ENCODE assay signal across 8 cellular contexts in the genomic region with DNA sequence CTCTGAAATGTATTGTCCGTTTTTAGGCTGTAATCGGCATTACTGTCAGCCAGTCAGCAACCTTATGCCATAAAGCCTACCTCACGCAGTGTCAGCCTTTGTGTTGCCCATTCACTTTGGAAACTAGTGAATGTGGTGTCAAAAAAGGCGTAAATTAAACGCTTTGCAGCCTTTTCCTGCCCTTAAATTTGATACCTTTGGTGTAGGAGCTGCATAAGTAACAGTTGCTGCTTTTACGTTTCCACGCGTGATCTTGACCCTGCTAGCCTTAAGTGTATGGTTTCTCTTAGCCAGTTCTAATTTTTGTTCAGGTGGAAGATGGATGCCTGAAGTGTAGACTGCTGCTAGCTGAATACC.
DNase-seq lines count a peak whose midpoint lies in the region; ATAC-seq, FAIRE-seq and TF ChIP-seq lines count a peak whose summit lies in the region.

No MANE protein-coding gene starts in this region.

- peak overlapping the region; percentile 95 for H3K4me2 ChIP-seq in K562 (ENCODE audit: insufficient read depth, low read length)

- no TSS peak for BruUV-seq in K562 (replicated peaks; lab: Mats Ljungman, UMichigan)

- TF ChIP-seq EP300 in K562 (IDR thresholded peaks at IDR 0.05; ENCODE audit: low read length): no peak

- POLR2A ChIA-PET in K562 (lab: Yijun Ruan, JAX): interaction anchor here (0.6 to 1.8 kb wide), 7 partner anchors 9 to 1069 kb away, joined by 3 to 10 read pairs (median 5); partner anchors contain the start of gene WDR36

- peak overlapping the region; percentile 66 for H3K27ac Mint-ChIP-seq in memory B cell

- H3K79me2 ChIP-seq in K562 (ENCODE audit: control insufficient read depth, insufficient read depth, low read length): peaks cover 27% of the 10 kb centered on the region

- H3K27me3 ChIP-seq in cardiac muscle cell: no peaks in the 10 kb centered on the region
- no peaks in the 10 kb centered on the region for H3K27me3 ChIP-seq in K562 (ENCODE audit: control insufficient read depth in 2 of 2, insufficient read depth in 2 of 2, low read length in 2 of 2)
- H3K27me3 ChIP-seq in vagina: no peaks in the 10 kb centered on the region

- TF ChIP-seq POLR2A in K562 (conservative IDR thresholded peaks at IDR 0.05) (no peak), vagina (IDR thresholded peaks at IDR 0.05) (no peak)

- H3K9me1 ChIP-seq in K562 (ENCODE audit: control insufficient read depth, insufficient read depth, low read length): peaks cover 6% of the 10 kb centered on the region

- H2AFZ ChIP-seq in K562 (ENCODE audit: low read depth, low read length): no peak overlapping the region

- H3K9me3 ChIP-seq in cardiac muscle cell (ENCODE audit: low read depth) (no peaks in the 10 kb centered on the region), K562 (replicated peaks; ENCODE audit: control insufficient read depth, insufficient read depth, low read depth, low read length) (no peaks in the 10 kb centered on the region), vagina (no peaks in the 10 kb centered on the region)

- WGBS in K562 (ENCODE audit: insufficient coverage, low coverage, missing lambda C conversion rate): 2% methylated on average over 8 of the region's 8 CpGs

- CTCF ChIA-PET in K562 (lab: Yijun Ruan, JAX; ENCODE audit: low intra/inter-chr PET ratio): no interaction called here

- H4K20me1 ChIP-seq in K562 (replicated peaks; ENCODE audit: control insufficient read depth, insufficient read depth, low read length): no peaks in the 10 kb centered on the region

- FAIRE-seq in K562 (lab: Jason Lieb, UNC): no peak

- peaks cover 2% of the 10 kb centered on the region for H3K9me3 Mint-ChIP-seq in memory B cell

- H3K4me1 Mint-ChIP-seq in memory B cell: peaks cover 21% of the 10 kb centered on the region

- H3K4me1 ChIP-seq in cardiac muscle cell (ENCODE audit: low read depth) (peaks cover 29% of the 10 kb centered on the region), K562 (replicated peaks in 1 of 2; ENCODE audit: control insufficient read depth in 2 of 2, insufficient read depth in 2 of 2, low read length in 2 of 2) (peaks cover 0 to 9% of the 10 kb centered on the region in 2 experiments; a peak in 2 of 5 replicates), vagina (peaks cover 29% of the 10 kb centered on the region)

- H3K36me3 Mint-ChIP-seq in memory B cell: peaks cover 18% of the 10 kb centered on the region

- H3K36me3 ChIP-seq in cardiac muscle cell (peaks cover 17% of the 10 kb centered on the region), K562 (ENCODE audit: control insufficient read depth, insufficient read depth, low read length) (peaks cover 54% of the 10 kb centered on the region), vagina (peaks cover 0 to 39% of the 10 kb centered on the region in 2 donors)

- H3K9ac ChIP-seq in K562 (ENCODE audit: insufficient read depth in 1 of 2, low read depth in 2 of 2, low read length in 2 of 2): peak overlapping the region; percentile 95 to 97

- in situ Hi-C loops in K562 (cut with MboI): no loop called here

- H3K4me3 ChIP-seq in cardiac muscle cell (peak overlapping the region; percentile 62), K562 (peak overlapping the region; percentile 74), vagina (peak overlapping the region; percentile 73 to 89)

- DNase-seq in cardiac muscle cell (ENCODE audit: low read depth in 1 of 2, low spot score in 1 of 2) (no peak), cardiac septum (ENCODE audit: low spot score) (no peak), K562 (ENCODE audit: extremely low read depth in 1 of 4, low spot score in 3 of 4) (no peak), memory B cell (ENCODE audit: low spot score in 2 of 2) (no peak), vagina (ENCODE audit: extremely low spot score in 2 of 2) (no peak), A172 (ENCODE audit: low spot score) (no peak), amniotic stem cell (lab: John Stamatoyannopoulos, UW) (no peak)

- H3K27me3 Mint-ChIP-seq in memory B cell: no peaks in the 10 kb centered on the region

- no peak for TF ChIP-seq RAD21 in K562 (CRISPR knock-in tag; conservative IDR thresholded peaks at IDR 0.05 in 1 of 2, IDR thresholded peaks at IDR 0.05 in 1 of 2)

- H3K4me3 Mint-ChIP-seq in memory B cell: peak overlapping the region; percentile 94

- H3K27ac ChIP-seq in cardiac muscle cell: no peak overlapping the region
- H3K27ac ChIP-seq in K562 (ENCODE audit: extremely low read depth, low read depth, low read length): peak overlapping the region; percentile 83
- H3K27ac ChIP-seq in vagina: peak overlapping the region; percentile 83

- TF ChIP-seq CTCF in cardiac muscle cell (IDR thresholded peaks at IDR 0.05; ENCODE audit: low read depth, low read length) (no peak), K562 (IDR thresholded peaks at IDR 0.05 in 2 of 3, conservative IDR thresholded peaks at IDR 0.05 in 1 of 3; ENCODE audit: insufficient read depth in 2 of 3, low read depth in 1 of 3, low read length in 3 of 3) (no peak), vagina (IDR thresholded peaks at IDR 0.05) (no peak)

- ATAC-seq in K562 (no peak), memory B cell (ENCODE audit: low read depth) (no peak), GM19397 (IDR thresholded peaks at IDR 0.05; ENCODE audit: unreplicated experiment) (no peak)

- intact Hi-C loops in cardiac septum (cut with DNase I) (loop anchor here (5.0 kb wide), 1 partner anchor 256 kb away; the partner anchor contains the start of gene EPB41L4A), K562 (cut with micrococcal nuclease) (no loop called here), vagina (cut with DNase I) (loop anchor here (5.0 kb wide), 1 partner anchor 609 kb away; no protein-coding TSS in a partner anchor)

TF ChIP-seq in K562, 482 proteins besides CTCF, POLR2A, EP300 and RAD21 (continues in another document):
- TF ChIP-seq, protein P1, sequence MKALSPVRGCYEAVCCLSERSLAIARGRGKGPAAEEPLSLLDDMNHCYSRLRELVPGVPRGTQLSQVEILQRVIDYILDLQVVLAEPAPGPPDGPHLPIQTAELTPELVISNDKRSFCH (CRISPR knock-in tag; IDR thresholded peaks at IDR 0.05): no peak
- TF ChIP-seq, protein P1 (tag; IDR thresholded peaks at IDR 0.05): no peak
- TF ChIP-seq CHD1 (IDR thresholded peaks at IDR 0.05; ENCODE audit: low read length): peak; percentile 87
- no peak for TF ChIP-seq RCOR1 (IDR thresholded peaks at IDR 0.05; ENCODE audit: borderline replicate concordance in 1 of 2, low read depth in 2 of 2, low read length in 2 of 2)
- TF ChIP-seq XRCC3 (IDR thresholded peaks at IDR 0.05): no peak
- no peak for TF ChIP-seq CBFA2T3 (IDR thresholded peaks at IDR 0.05)
- no peak for TF ChIP-seq SIN3A (IDR thresholded peaks at IDR 0.05; ENCODE audit: borderline replicate concordance in 2 of 2, control insufficient read depth in 1 of 2, low read depth in 2 of 2, low read length in 2 of 2)
- TF ChIP-seq SAP30 (IDR thresholded peaks at IDR 0.05; ENCODE audit: borderline replicate concordance, insufficient read depth, low read depth, low read length, poor library complexity, severe bottlenecking): peak; percentile 47
- no peak for TF ChIP-seq ASH1L (IDR thresholded peaks at IDR 0.05; ENCODE audit: borderline replicate concordance, low read depth, partially characterized antibody)
- no peak for TF ChIP-seq HNRNPLL (IDR thresholded peaks at IDR 0.05; ENCODE audit: low read depth, low read length, poor library complexity, severe bottlenecking)
- no peak for TF ChIP-seq RFX7 (CRISPR knock-in tag; IDR thresholded peaks at IDR 0.05)
- TF ChIP-seq FOSL1 (tag; conservative IDR thresholded peaks at IDR 0.05): no peak
- TF ChIP-seq, protein P2, sequence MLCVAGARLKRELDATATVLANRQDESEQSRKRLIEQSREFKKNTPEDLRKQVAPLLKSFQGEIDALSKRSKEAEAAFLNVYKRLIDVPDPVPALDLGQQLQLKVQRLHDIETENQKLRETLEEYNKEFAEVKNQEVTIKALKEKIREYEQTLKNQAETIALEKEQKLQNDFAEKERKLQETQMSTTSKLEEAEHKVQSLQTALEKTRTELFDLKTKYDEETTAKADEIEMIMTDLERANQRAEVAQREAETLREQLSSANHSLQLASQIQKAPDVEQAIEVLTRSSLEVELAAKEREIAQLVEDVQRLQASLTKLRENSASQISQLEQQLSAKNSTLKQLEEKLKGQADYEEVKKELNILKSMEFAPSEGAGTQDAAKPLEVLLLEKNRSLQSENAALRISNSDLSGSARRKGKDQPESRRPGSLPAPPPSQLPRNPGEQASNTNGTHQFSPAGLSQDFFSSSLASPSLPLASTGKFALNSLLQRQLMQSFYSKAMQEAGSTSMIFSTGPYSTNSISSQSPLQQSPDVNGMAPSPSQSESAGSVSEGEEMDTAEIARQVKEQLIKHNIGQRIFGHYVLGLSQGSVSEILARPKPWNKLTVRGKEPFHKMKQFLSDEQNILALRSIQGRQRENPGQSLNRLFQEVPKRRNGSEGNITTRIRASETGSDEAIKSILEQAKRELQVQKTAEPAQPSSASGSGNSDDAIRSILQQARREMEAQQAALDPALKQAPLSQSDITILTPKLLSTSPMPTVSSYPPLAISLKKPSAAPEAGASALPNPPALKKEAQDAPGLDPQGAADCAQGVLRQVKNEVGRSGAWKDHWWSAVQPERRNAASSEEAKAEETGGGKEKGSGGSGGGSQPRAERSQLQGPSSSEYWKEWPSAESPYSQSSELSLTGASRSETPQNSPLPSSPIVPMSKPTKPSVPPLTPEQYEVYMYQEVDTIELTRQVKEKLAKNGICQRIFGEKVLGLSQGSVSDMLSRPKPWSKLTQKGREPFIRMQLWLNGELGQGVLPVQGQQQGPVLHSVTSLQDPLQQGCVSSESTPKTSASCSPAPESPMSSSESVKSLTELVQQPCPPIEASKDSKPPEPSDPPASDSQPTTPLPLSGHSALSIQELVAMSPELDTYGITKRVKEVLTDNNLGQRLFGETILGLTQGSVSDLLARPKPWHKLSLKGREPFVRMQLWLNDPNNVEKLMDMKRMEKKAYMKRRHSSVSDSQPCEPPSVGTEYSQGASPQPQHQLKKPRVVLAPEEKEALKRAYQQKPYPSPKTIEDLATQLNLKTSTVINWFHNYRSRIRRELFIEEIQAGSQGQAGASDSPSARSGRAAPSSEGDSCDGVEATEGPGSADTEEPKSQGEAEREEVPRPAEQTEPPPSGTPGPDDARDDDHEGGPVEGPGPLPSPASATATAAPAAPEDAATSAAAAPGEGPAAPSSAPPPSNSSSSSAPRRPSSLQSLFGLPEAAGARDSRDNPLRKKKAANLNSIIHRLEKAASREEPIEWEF (CRISPR knock-in tag; IDR thresholded peaks at IDR 0.05): no peak
- TF ChIP-seq DDX20 (tag; IDR thresholded peaks at IDR 0.05; ENCODE audit: low read depth): no peak
- TF ChIP-seq ARID1B (IDR thresholded peaks at IDR 0.05): no peak
